In the genomic region with DNA sequence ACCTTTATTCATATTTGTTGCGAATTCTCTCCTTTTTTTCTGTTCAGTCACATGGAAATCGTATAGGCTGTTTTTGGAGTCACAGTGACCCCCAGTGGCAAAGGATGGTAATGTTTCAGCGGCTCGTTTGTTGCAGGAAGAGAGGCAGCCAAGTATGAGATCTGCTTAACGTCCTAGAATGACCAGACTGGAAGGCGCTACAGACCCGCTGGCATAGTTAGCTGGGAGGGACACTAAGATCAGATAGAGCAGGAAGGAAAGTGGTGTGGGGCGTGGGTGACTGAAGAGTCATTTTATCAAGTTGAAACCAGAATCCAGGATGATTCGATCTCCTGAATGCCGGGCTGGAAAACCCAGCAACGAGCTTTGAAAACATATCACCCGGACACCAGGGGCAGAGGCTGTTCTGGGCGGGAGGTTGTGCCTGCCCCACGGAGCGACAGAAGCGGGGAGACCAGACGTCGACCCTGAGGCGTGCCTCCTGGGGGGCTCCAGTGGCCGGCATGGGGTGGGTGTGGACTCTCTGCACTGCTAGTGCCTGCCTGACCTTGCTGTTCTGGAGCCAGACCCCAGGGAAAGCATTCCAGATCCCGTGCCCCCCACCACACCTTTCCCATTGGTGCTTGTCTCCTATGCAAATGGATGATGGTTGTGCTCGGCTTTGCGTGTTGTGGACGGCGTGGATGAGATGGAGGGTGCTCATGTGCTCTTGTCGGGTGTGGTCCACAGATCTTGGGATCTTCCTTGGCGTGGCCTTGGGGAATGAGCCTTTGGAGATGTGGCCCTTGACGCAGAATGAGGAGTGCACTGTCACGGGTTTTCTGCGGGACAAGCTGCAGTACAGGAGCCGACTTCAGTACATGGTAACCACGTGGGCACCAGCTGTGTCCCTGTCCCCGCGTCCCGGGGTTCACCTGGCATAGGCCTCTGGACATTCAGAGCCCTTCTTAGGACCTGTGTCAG, we compare ENCODE assay signal across 8 cellular contexts. TPM values are rescaled to one million over a fixed set of nuclear protein-coding genes. Genes with fewer than 3 reads are reported as not detected.
DNase-seq lines count a peak whose midpoint lies in the region; ATAC-seq, FAIRE-seq and TF ChIP-seq lines count a peak whose summit lies in the region.

No MANE protein-coding gene starts in this region.

- H3K27ac Mint-ChIP-seq in activated T-cell treated with anti-CD3 and anti-CD28 coated beads, Interleukin-2, amount 50 U/mL, for 72 hours: no peak overlapping the region
- H3K27ac Mint-ChIP-seq in natural killer cell treated with Interleukin-12 subunit alpha and Interleukin-12 subunit beta and Interleukin-15 and Interleukin-18, amount 100 ng/mL, for 72 hours: peak overlapping the region in 1 of 2 donors; percentile 1
- peak overlapping the region; percentile 28 for H3K27ac Mint-ChIP-seq in stimulated activated naive B cell treated with anti-CD40 and anti-IgM and Interleukin-4, amounts not matched to agents 10 μg/mL and 1 μg/mL and 100 μg/mL, for 72 hours

- peak; percentile 75 to 82 for ATAC-seq in activated T-cell treated with anti-CD3 and anti-CD28 coated beads, Interleukin-2, amount 50 U/mL, for 72 hours (replicated peaks in 1 of 2)
- ATAC-seq in natural killer cell treated with Interleukin-12 subunit alpha and Interleukin-12 subunit beta and Interleukin-15 and Interleukin-18, amount 100 ng/mL, for 72 hours: peak; percentile 67 to 70
- ATAC-seq in stimulated activated naive B cell treated with anti-CD40 and anti-IgM and Interleukin-4, amounts not matched to agents 10 μg/mL and 1 μg/mL and 100 μg/mL, for 72 hours (replicated peaks): peak; percentile 86 to 88
- ATAC-seq in GM19463 (IDR thresholded peaks at IDR 0.05; ENCODE audit: unreplicated experiment): no peak

- H3K4me3 Mint-ChIP-seq in activated T-cell treated with anti-CD3 and anti-CD28 coated beads, Interleukin-2, amount 50 U/mL, for 72 hours: peak overlapping the region; percentile 29 to 48
- H3K4me3 Mint-ChIP-seq in natural killer cell treated with Interleukin-12 subunit alpha and Interleukin-12 subunit beta and Interleukin-15 and Interleukin-18, amount 100 ng/mL, for 72 hours: peak overlapping the region; percentile 38
- H3K4me3 Mint-ChIP-seq in stimulated activated naive B cell treated with anti-CD40 and anti-IgM and Interleukin-4, amounts not matched to agents 10 μg/mL and 1 μg/mL and 100 μg/mL, for 72 hours: peak overlapping the region; percentile 54 to 67

- DNase-seq in GF-D8 (lab: John Stamatoyannopoulos, UW): peak; percentile 30
- peak; percentile 76 for DNase-seq in RCC 7860 (ENCODE audit: low spot score)
- peak; percentile 71 to 85 for DNase-seq in activated T-cell treated with anti-CD3 and anti-CD28 coated beads, Interleukin-2, amount 50 U/mL, for 72 hours
- DNase-seq in fibroblast of mammary gland (ENCODE audit: low read depth): peak; percentile 84
- DNase-seq in natural killer cell treated with Interleukin-12 subunit alpha and Interleukin-12 subunit beta and Interleukin-15 and Interleukin-18, amount 100 ng/mL, for 72 hours (ENCODE audit: low spot score): peak; percentile 69
- peak; percentile 72 for DNase-seq in stimulated activated naive B cell treated with anti-CD40 and anti-IgM and Interleukin-4, amounts not matched to agents 10 μg/mL and 1 μg/mL and 100 μg/mL, for 72 hours

- peaks cover 7% of the 10 kb centered on the region for H3K4me1 Mint-ChIP-seq in activated T-cell treated with anti-CD3 and anti-CD28 coated beads, Interleukin-2, amount 50 U/mL, for 72 hours (ENCODE audit: low read depth)
- H3K4me1 Mint-ChIP-seq in natural killer cell treated with Interleukin-12 subunit alpha and Interleukin-12 subunit beta and Interleukin-15 and Interleukin-18, amount 100 ng/mL, for 72 hours (ENCODE audit: low read depth in 2 of 2): peaks cover 4 to 5% of the 10 kb centered on the region in 2 donors
- H3K4me1 Mint-ChIP-seq in stimulated activated naive B cell treated with anti-CD40 and anti-IgM and Interleukin-4, amounts not matched to agents 10 μg/mL and 1 μg/mL and 100 μg/mL, for 72 hours: peaks cover 5 to 6% of the 10 kb centered on the region in 2 donors

- H3K4me3 ChIP-seq in fibroblast of mammary gland (ENCODE audit: control insufficient read depth, low read depth, low read length): peak overlapping the region; percentile 48

- TF ChIP-seq RAD21 in Ishikawa (IDR thresholded peaks at IDR 0.05; ENCODE audit: low read depth): peak; percentile 96

- FAIRE-seq in RCC 7860 (lab: Jason Lieb, UNC): peak; percentile 89

- no peaks in the 10 kb centered on the region for H3K27me3 Mint-ChIP-seq in activated T-cell treated with anti-CD3 and anti-CD28 coated beads, Interleukin-2, amount 50 U/mL, for 72 hours (ENCODE audit: low read depth)
- H3K27me3 Mint-ChIP-seq in natural killer cell treated with Interleukin-12 subunit alpha and Interleukin-12 subunit beta and Interleukin-15 and Interleukin-18, amount 100 ng/mL, for 72 hours: peaks cover 0 to 2% of the 10 kb centered on the region in 2 donors
- H3K27me3 Mint-ChIP-seq in stimulated activated naive B cell treated with anti-CD40 and anti-IgM and Interleukin-4, amounts not matched to agents 10 μg/mL and 1 μg/mL and 100 μg/mL, for 72 hours: peaks cover 11 to 15% of the 10 kb centered on the region in 2 donors

- TF ChIP-seq EP300 in Ishikawa (IDR thresholded peaks at IDR 0.05; ENCODE audit: borderline replicate concordance): no peak

- no peaks in the 10 kb centered on the region for H3K36me3 Mint-ChIP-seq in activated T-cell treated with anti-CD3 and anti-CD28 coated beads, Interleukin-2, amount 50 U/mL, for 72 hours (ENCODE audit: insufficient read depth in 2 of 2)
- no peaks in the 10 kb centered on the region for H3K36me3 Mint-ChIP-seq in natural killer cell treated with Interleukin-12 subunit alpha and Interleukin-12 subunit beta and Interleukin-15 and Interleukin-18, amount 100 ng/mL, for 72 hours
- no peaks in the 10 kb centered on the region for H3K36me3 Mint-ChIP-seq in stimulated activated naive B cell treated with anti-CD40 and anti-IgM and Interleukin-4, amounts not matched to agents 10 μg/mL and 1 μg/mL and 100 μg/mL, for 72 hours

- TF ChIP-seq CTCF in fibroblast of mammary gland (conservative IDR thresholded peaks at IDR 0.05; ENCODE audit: control insufficient read depth, insufficient read depth, low read depth, low read length): peak; percentile 90

- no peaks in the 10 kb centered on the region for H3K9me3 Mint-ChIP-seq in activated T-cell treated with anti-CD3 and anti-CD28 coated beads, Interleukin-2, amount 50 U/mL, for 72 hours
- H3K9me3 Mint-ChIP-seq in natural killer cell treated with Interleukin-12 subunit alpha and Interleukin-12 subunit beta and Interleukin-15 and Interleukin-18, amount 100 ng/mL, for 72 hours: no peaks in the 10 kb centered on the region
- H3K9me3 Mint-ChIP-seq in stimulated activated naive B cell treated with anti-CD40 and anti-IgM and Interleukin-4, amounts not matched to agents 10 μg/mL and 1 μg/mL and 100 μg/mL, for 72 hours: no peaks in the 10 kb centered on the region

TF ChIP-seq in Ishikawa, 13 proteins besides CTCF, POLR2A, EP300 and RAD21:
- no peak for TF ChIP-seq TEAD4 (IDR thresholded peaks at IDR 0.05)
- TF ChIP-seq, protein P1, sequence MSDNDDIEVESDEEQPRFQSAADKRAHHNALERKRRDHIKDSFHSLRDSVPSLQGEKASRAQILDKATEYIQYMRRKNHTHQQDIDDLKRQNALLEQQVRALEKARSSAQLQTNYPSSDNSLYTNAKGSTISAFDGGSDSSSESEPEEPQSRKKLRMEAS (IDR thresholded peaks at IDR 0.05): peak; percentile 21; the same call in 1 of the 2 replicates

RNA-seq across cellular contexts. Expression of a gene that starts 7.7 kb away (rescaled TPM):
- under 1 TPM; 0.35 to 0.36 TPM for total RNA-seq in activated T-cell treated with anti-CD3 and anti-CD28 coated beads, Interleukin-2, amount 50 U/mL, for 72 hours
- total RNA-seq in natural killer cell treated with Interleukin-12 subunit alpha and Interleukin-12 subunit beta and Interleukin-15 and Interleukin-18, amount 100 ng/mL, for 72 hours: 1 to 10 TPM in 1 of 2 donors, not detected in 1; 1.2 TPM

RNA-seq across cellular contexts. Expression of a gene that starts 31.8 kb away (rescaled TPM):
- 1 to 10 TPM; 5.5 to 8.5 TPM for total RNA-seq in activated T-cell treated with anti-CD3 and anti-CD28 coated beads, Interleukin-2, amount 50 U/mL, for 72 hours
- 1 to 10 TPM in 1 of 2 donors, under 1 TPM in 1; 0.70 to 1.5 TPM for total RNA-seq in natural killer cell treated with Interleukin-12 subunit alpha and Interleukin-12 subunit beta and Interleukin-15 and Interleukin-18, amount 100 ng/mL, for 72 hours

Comparison
In these comparisons a context has a peak if more than half of its experiments do, and no peak if none do; other contexts are left out.
1. DNase-seq: peak in every context shown above with its lines; median percentile 84 in fibroblast of mammary gland; 78 in activated T-cell treated with anti-CD3 and anti-CD28 coated beads, Interleukin-2, amount 50 U/mL, for 72 hours; 76 in RCC 7860; 72 in stimulated activated naive B cell treated with anti-CD40 and anti-IgM and Interleukin-4, amounts not matched to agents 10 μg/mL and 1 μg/mL and 100 μg/mL, for 72 hours; 69 in natural killer cell treated with Interleukin-12 subunit alpha and Interleukin-12 subunit beta and Interleukin-15 and Interleukin-18, amount 100 ng/mL, for 72 hours; 30 in GF-D8.